ENCODE assay signal across 14 cellular contexts in genomic region chr3:159785276-159785675, GRCh38. TPM values are rescaled to one million over a fixed set of nuclear protein-coding genes. Genes with fewer than 3 reads are reported as not detected.
DNase-seq lines count a peak whose midpoint lies in the region; ATAC-seq and TF ChIP-seq lines count a peak whose summit lies in the region.
"Had no signal": no experiment of that assay in that cellular context is flagged by ENCODE, and none has a peak within 500 bp of the region (broad histone marks: within the 10 kb centered on the region; RNA-seq: fewer than 3 reads in every experiment).

No MANE protein-coding gene starts in this region.

- DNase-seq in hepatocyte (ENCODE audit: low spot score) (no peak), left lobe of liver (ENCODE audit: low spot score) (no peak), amygdala (lab: John Stamatoyannopoulos, UW) (no peak)
- DNase-seq in stimulated activated CD4-positive, alpha-beta T cell treated with anti-CD3 and anti-CD28 coated beads, Interleukin-12 subunit alpha, Interleukin-12 subunit beta, amount 100 ng/mL, for 4 hours = no peak
- DNase-seq: activated CD4-positive, alpha-beta T cell treated with anti-CD3 and anti-CD28 coated beads for 36 hours; foreskin melanocyte; stimulated activated CD4-positive, alpha-beta T cell treated with anti-CD3 and anti-CD28 coated beads, Interleukin-15, amount 100 ng/mL, for 24 hours; stimulated activated CD8-positive, alpha-beta memory T cell treated with anti-CD3 and anti-CD28 coated beads, Interleukin-4, amount 100 ng/mL, for 48 hours had no signal

- H3K27me3 ChIP-seq in ACC112 (ENCODE audit: insufficient read depth, low read length) (no peaks in the 10 kb centered on the region), hepatocyte (no peaks in the 10 kb centered on the region)
- H3K27me3 ChIP-seq: neural progenitor cell had no signal

- no peak for TF ChIP-seq CTCF in hepatocyte (IDR thresholded peaks at IDR 0.05; ENCODE audit: poor library complexity)

- no peak overlapping the region for H3K4me2 ChIP-seq in hepatocyte
- H3K4me2 ChIP-seq: neural progenitor cell had no signal

- no peak overlapping the region for H2AFZ ChIP-seq in ACC112 (ENCODE audit: low read length, unreplicated experiment)
- no peak overlapping the region for H2AFZ ChIP-seq in hepatocyte
- H2AFZ ChIP-seq: neural progenitor cell had no signal

- TF ChIP-seq EP300 in Ishikawa (IDR thresholded peaks at IDR 0.05; ENCODE audit: borderline replicate concordance) = no peak

- 17% methylated on average over 1 of the region's 1 CpG for WGBS in hepatocyte (ENCODE audit: low lambda C conversion rate, missing lambda C conversion rate)

- H3K79me2 ChIP-seq in ACC112 (ENCODE audit: control insufficient read depth, insufficient read depth, low read length, unreplicated experiment) (peaks cover 73% of the 10 kb centered on the region), hepatocyte (peaks cover 2% of the 10 kb centered on the region)

- no peak for ATAC-seq in left lobe of liver
- no peak for ATAC-seq in GM21447 (IDR thresholded peaks at IDR 0.05; ENCODE audit: unreplicated experiment)
- ATAC-seq: activated CD4-positive, alpha-beta T cell treated with anti-CD3 and anti-CD28 coated beads for 36 hours had no signal

- no peaks in the 10 kb centered on the region for H3K9me3 ChIP-seq in hepatocyte (ENCODE audit: low read depth)

- no peaks in the 10 kb centered on the region for H4K20me1 ChIP-seq in hepatocyte (ENCODE audit: insufficient read depth, poor library complexity, severe bottlenecking)

- no peak for TF ChIP-seq RAD21 in Ishikawa (IDR thresholded peaks at IDR 0.05; ENCODE audit: low read depth)

- H3K9me2 ChIP-seq in hepatocyte (replicated peaks; ENCODE audit: insufficient read depth) = no peaks in the 10 kb centered on the region

- H3K27ac ChIP-seq in ACC112 (ENCODE audit: low read depth, low read length) = peak overlapping the region; percentile 91
- H3K27ac ChIP-seq in angular gyrus (ENCODE audit: low read depth, low read length) = peak overlapping the region; percentile 75
- peak overlapping the region; percentile 72 for H3K27ac ChIP-seq in hepatocyte
- H3K27ac ChIP-seq: HL-60, neural progenitor cell had no signal

- H3K4me3 ChIP-seq in ACC112 (ENCODE audit: low read depth, low read length) (peak overlapping the region; percentile 19), hepatocyte (no peak overlapping the region)
- H3K4me3 ChIP-seq: neural progenitor cell had no signal

- no peaks in the 10 kb centered on the region for H3K36me3 ChIP-seq in ACC112 (ENCODE audit: insufficient read depth, low read length)
- no peaks in the 10 kb centered on the region for H3K36me3 ChIP-seq in hepatocyte (replicated peaks; ENCODE audit: insufficient read depth, low read depth)
- H3K36me3 ChIP-seq: neural progenitor cell had no signal

- H3K4me1 ChIP-seq in ACC112 (ENCODE audit: control insufficient read depth, insufficient read depth, low read length, unreplicated experiment) = peaks cover 47% of the 10 kb centered on the region
- H3K4me1 ChIP-seq in hepatocyte (ENCODE audit: insufficient read depth) = peaks cover 55% of the 10 kb centered on the region
- H3K4me1 ChIP-seq: neural progenitor cell had no signal

TF ChIP-seq in Ishikawa, 13 proteins besides CTCF, POLR2A, EP300 and RAD21:
- TF ChIP-seq TCF12 (IDR thresholded peaks at IDR 0.05; ENCODE audit: low read depth) = no peak
- peak; percentile 37; the same call in 1 of the 2 replicates for TF ChIP-seq NFIC (IDR thresholded peaks at IDR 0.05)
- no peak for TF ChIP-seq USF1 (IDR thresholded peaks at IDR 0.05)
- peak; percentile 46; the same call in 1 of the 2 replicates for TF ChIP-seq CEBPB (IDR thresholded peaks at IDR 0.05)

RNA-seq across cellular contexts. Expression of gene SCHIP1, which starts 54.4 kb away (rescaled TPM):
- 3.8 and 12.6 TPM in 2 replicates for total RNA-seq in hepatocyte
- 4.3 and 5.2 TPM in 2 replicates for polyA plus RNA-seq in hepatocyte
- total RNA-seq in left lobe of liver = 2.3 TPM
- total RNA-seq: activated CD4-positive, alpha-beta T cell treated with anti-CD3 and anti-CD28 coated beads for 36 hours had no signal
